Comparison of ENCODE assay signal across 19 cellular contexts in genomic region chr10:100709655-100710054, GRCh38. TPM values are rescaled to one million over a fixed set of nuclear protein-coding genes. Genes with fewer than 3 reads are reported as not detected.
DNase-seq lines count a peak whose midpoint lies in the region; ATAC-seq, FAIRE-seq and TF ChIP-seq lines count a peak whose summit lies in the region.
"Had no signal": no experiment of that assay in that cellular context is flagged by ENCODE, and none has a peak within 500 bp of the region (broad histone marks: within the 10 kb centered on the region; RNA-seq: fewer than 3 reads in every experiment).

No MANE protein-coding gene starts in this region.

- peak overlapping the region; percentile 42 to 74 for H3K4me3 Mint-ChIP-seq in H9
- no peak overlapping the region for H3K4me3 Mint-ChIP-seq in astrocyte (ENCODE audit: unreplicated experiment)
- H3K4me3 Mint-ChIP-seq: activated CD4-positive, alpha-beta memory T cell treated with anti-CD3 and anti-CD28 coated beads, Interleukin-2, amount 10 ng/mL, durations not matched to agents 7 days and 5 days; activated naive CD4-positive, alpha-beta T cell treated with anti-CD3 and anti-CD28 coated beads, Interleukin-2, amount 10 ng/mL, durations not matched to agents 7 days and 5 days; activated T-cell treated with anti-CD3 and anti-CD28 coated beads, Interleukin-2, amount 50 U/mL, for 24 hours had no signal

- H3K36me3 ChIP-seq in astrocyte (ENCODE audit: insufficient read depth, low read length) (no peaks in the 10 kb centered on the region), iPS-18a (ENCODE audit: control insufficient read depth, low read depth, low read length) (no peaks in the 10 kb centered on the region), prostate gland (no peaks in the 10 kb centered on the region), upper lobe of right lung (no peaks in the 10 kb centered on the region)

- H2AK5ac ChIP-seq in H9 (ENCODE audit: insufficient read length, low read length): no peak overlapping the region

- H3K56ac ChIP-seq in H9 (ENCODE audit: insufficient read length, low read depth, low read length): no peak overlapping the region

- intact Hi-C loops in prostate gland (cut with DNase I): no loop called here
- intact Hi-C loops in upper lobe of right lung (cut with DNase I): no loop called here

- H3K9me3 Mint-ChIP-seq in H9 (peaks cover 2 to 4% of the 10 kb centered on the region in 2 experiments; a peak in 2 of 5 replicates), astrocyte (ENCODE audit: unreplicated experiment) (peaks cover 20% of the 10 kb centered on the region)
- H3K9me3 Mint-ChIP-seq: activated CD4-positive, alpha-beta memory T cell treated with anti-CD3 and anti-CD28 coated beads, Interleukin-2, amount 10 ng/mL, durations not matched to agents 7 days and 5 days; activated naive CD4-positive, alpha-beta T cell treated with anti-CD3 and anti-CD28 coated beads, Interleukin-2, amount 10 ng/mL, durations not matched to agents 7 days and 5 days; activated T-cell treated with anti-CD3 and anti-CD28 coated beads, Interleukin-2, amount 50 U/mL, for 24 hours had no signal

- no peak overlapping the region for H3K23ac ChIP-seq in H9 (ENCODE audit: insufficient read length, low read depth, low read length)

- no peak overlapping the region for H2BK12ac ChIP-seq in H9 (ENCODE audit: insufficient read length, low read depth, low read length)

- H2BK120ac ChIP-seq in H9 (ENCODE audit: low read depth, low read length, poor library complexity, severe bottlenecking): no peak overlapping the region

- H3K27ac Mint-ChIP-seq in H9: no peak overlapping the region
- no peak overlapping the region for H3K27ac Mint-ChIP-seq in astrocyte (ENCODE audit: unreplicated experiment)
- H3K27ac Mint-ChIP-seq: activated CD4-positive, alpha-beta memory T cell treated with anti-CD3 and anti-CD28 coated beads, Interleukin-2, amount 10 ng/mL, durations not matched to agents 7 days and 5 days; activated naive CD4-positive, alpha-beta T cell treated with anti-CD3 and anti-CD28 coated beads, Interleukin-2, amount 10 ng/mL, durations not matched to agents 7 days and 5 days; activated T-cell treated with anti-CD3 and anti-CD28 coated beads, Interleukin-2, amount 50 U/mL, for 24 hours had no signal

- FAIRE-seq in astrocyte (lab: Jason Lieb, UNC): no peak
- FAIRE-seq: keratinocyte had no signal

- no peak overlapping the region for H3K27ac ChIP-seq in H9 (ENCODE audit: insufficient read length, low read depth, low read length)
- H3K27ac ChIP-seq in astrocyte (ENCODE audit: low read depth, low read length): no peak overlapping the region
- H3K27ac ChIP-seq in iPS-18a (ENCODE audit: low read length): no peak overlapping the region
- H3K27ac ChIP-seq in prostate gland: no peak overlapping the region
- H3K27ac ChIP-seq in upper lobe of right lung: no peak overlapping the region
- H3K27ac ChIP-seq: KMS-11 had no signal

- no peaks in the 10 kb centered on the region for H3K4me1 ChIP-seq in H9 (ENCODE audit: insufficient read depth, low read length)
- no peaks in the 10 kb centered on the region for H3K4me1 ChIP-seq in astrocyte (ENCODE audit: insufficient read depth, low read length)
- H3K4me1 ChIP-seq in iPS-18a (ENCODE audit: control insufficient read depth, low read depth, low read length): no peaks in the 10 kb centered on the region
- no peaks in the 10 kb centered on the region for H3K4me1 ChIP-seq in prostate gland (replicated peaks)
- no peaks in the 10 kb centered on the region for H3K4me1 ChIP-seq in upper lobe of right lung

- no peaks in the 10 kb centered on the region for H3K36me3 Mint-ChIP-seq in H9 (ENCODE audit: insufficient read depth in 1 of 3, low read depth in 3 of 3)
- no peaks in the 10 kb centered on the region for H3K36me3 Mint-ChIP-seq in astrocyte (ENCODE audit: low read depth, unreplicated experiment)

- H2BK15ac ChIP-seq in H9 (ENCODE audit: low read depth, low read length): no peak overlapping the region

- H4K91ac ChIP-seq in H9 (ENCODE audit: insufficient read length, low read depth, low read length): no peak overlapping the region

- H3K23me2 ChIP-seq in H9 (ENCODE audit: insufficient read length, low read depth, low read length, poor library complexity, severe bottlenecking): peaks cover 8% of the 10 kb centered on the region

- H3K9me3 ChIP-seq in H9 (ENCODE audit: control insufficient read depth, low read depth, low read length) (no peaks in the 10 kb centered on the region), astrocyte (ENCODE audit: insufficient read depth, low read depth, low read length) (no peaks in the 10 kb centered on the region), iPS-18a (ENCODE audit: control insufficient read depth, low read depth, low read length) (no peaks in the 10 kb centered on the region), prostate gland (no peaks in the 10 kb centered on the region), upper lobe of right lung (no peaks in the 10 kb centered on the region)

- H3K9ac ChIP-seq in H9 (ENCODE audit: extremely low read depth, insufficient read length, low read length) (no peak overlapping the region), astrocyte (ENCODE audit: low read length) (no peak overlapping the region), iPS-18a (ENCODE audit: low read length) (no peak overlapping the region)
- H3K9ac ChIP-seq: KMS-11 had no signal

- H3K4me2 ChIP-seq in H9 (ENCODE audit: insufficient read depth, insufficient read length, low read length): peak overlapping the region; percentile 54
- H3K4me2 ChIP-seq in astrocyte (ENCODE audit: low read length): peak overlapping the region; percentile 36
- H3K4me2 ChIP-seq: KMS-11 had no signal

- no peak for TF ChIP-seq POLR2A in prostate gland (IDR thresholded peaks at IDR 0.05)

- H3K79me1 ChIP-seq in H9 (ENCODE audit: insufficient read depth, low read depth, low read length, poor library complexity, severe bottlenecking): no peaks in the 10 kb centered on the region

- H3K27me3 Mint-ChIP-seq in H9 (ENCODE audit: low read depth): peaks cover 100% of the 10 kb centered on the region
- H3K27me3 Mint-ChIP-seq in astrocyte (ENCODE audit: low read depth, unreplicated experiment): peaks cover 80% of the 10 kb centered on the region

- no peak overlapping the region for H2BK5ac ChIP-seq in H9 (ENCODE audit: insufficient read length, low read length)

- WGBS in H9 (ENCODE audit: extremely low coverage, insufficient read length, low lambda C conversion rate): no CpG with 5 or more reads among the region's 11 CpGs
- 7% methylated on average over 11 of the region's 11 CpGs for WGBS in prostate gland

- ATAC-seq in upper lobe of right lung: no peak
- ATAC-seq: stimulated activated naive CD8-positive, alpha-beta T cell treated with anti-CD3 and anti-CD28 coated beads, Interleukin-15, Interleukin-2, amounts not matched to agents 100 U/mL and 50 U/mL, for 24 hours had no signal

- no peak for DNase-seq in H9
- no peak for DNase-seq in astrocyte (ENCODE audit: low read depth)
- no peak for DNase-seq in prostate gland (ENCODE audit: low spot score)
- DNase-seq in upper lobe of right lung: no peak
- DNase-seq in AML-193 (lab: John Stamatoyannopoulos, UW): no peak
- DNase-seq in foreskin fibroblast: no peak
- DNase-seq: activated CD4-positive, alpha-beta memory T cell treated with anti-CD3 and anti-CD28 coated beads, Interleukin-2, amount 10 ng/mL, durations not matched to agents 7 days and 5 days; activated naive CD4-positive, alpha-beta T cell treated with anti-CD3 and anti-CD28 coated beads, Interleukin-2, amount 10 ng/mL, durations not matched to agents 7 days and 5 days; activated T-cell treated with anti-CD3 and anti-CD28 coated beads, Interleukin-2, amount 50 U/mL, for 24 hours; Calu3; cortex of kidney; NCI-H1092; occipital lobe; stimulated activated naive CD8-positive, alpha-beta T cell treated with anti-CD3 and anti-CD28 coated beads, Interleukin-15, Interleukin-2, amounts not matched to agents 100 U/mL and 50 U/mL, for 24 hours had no signal

- peaks cover 56% of the 10 kb centered on the region for H3K27me3 ChIP-seq in H9 (ENCODE audit: insufficient read depth, low read length)
- H3K27me3 ChIP-seq in astrocyte (ENCODE audit: insufficient read depth, low read length): peaks cover 56% of the 10 kb centered on the region
- H3K27me3 ChIP-seq in iPS-18a (ENCODE audit: control insufficient read depth, insufficient read depth, low read length): peaks cover 87% of the 10 kb centered on the region
- H3K27me3 ChIP-seq in prostate gland (replicated peaks; ENCODE audit: insufficient read depth): peaks cover 38% of the 10 kb centered on the region
- peaks cover 92% of the 10 kb centered on the region for H3K27me3 ChIP-seq in upper lobe of right lung

- no peak overlapping the region for H3T11ph ChIP-seq in H9 (ENCODE audit: low read length)

- H3K4me3 ChIP-seq in astrocyte (ENCODE audit: insufficient read depth, low read depth, low read length): no peak overlapping the region
- H3K4me3 ChIP-seq in iPS-18a (ENCODE audit: low read length): peak overlapping the region; percentile 14
- peak overlapping the region; percentile 2 to 20 for H3K4me3 ChIP-seq in prostate gland
- H3K4me3 ChIP-seq in upper lobe of right lung: no peak overlapping the region
- H3K4me3 ChIP-seq in foreskin fibroblast (ENCODE audit: low read depth in 1 of 2, low read length in 2 of 2): no peak overlapping the region

- no peak overlapping the region for H3K14ac ChIP-seq in H9 (ENCODE audit: insufficient read depth, low read length)

- H4K5ac ChIP-seq in H9 (ENCODE audit: insufficient read length, low read depth, low read length): no peak overlapping the region

- H4K8ac ChIP-seq in H9 (replicated peaks; ENCODE audit: insufficient read length, low read depth, low read length): no peak overlapping the region

- no peak for TF ChIP-seq CTCF in H9 (conservative IDR thresholded peaks at IDR 0.05)
- TF ChIP-seq CTCF in astrocyte (IDR thresholded peaks at IDR 0.05; ENCODE audit: insufficient read depth, low read depth, low read length): no peak
- TF ChIP-seq CTCF in prostate gland (IDR thresholded peaks at IDR 0.05): no peak
- TF ChIP-seq CTCF in upper lobe of right lung (IDR thresholded peaks at IDR 0.05): no peak
- TF ChIP-seq CTCF in foreskin fibroblast (IDR thresholded peaks at IDR 0.05; ENCODE audit: low read depth, low read length): no peak

- H3K18ac ChIP-seq in H9 (ENCODE audit: insufficient read length, low read depth, low read length): no peak overlapping the region

- no peaks in the 10 kb centered on the region for H4K20me1 ChIP-seq in H9 (ENCODE audit: control insufficient read depth, insufficient read depth, insufficient read length)
- no peaks in the 10 kb centered on the region for H4K20me1 ChIP-seq in astrocyte (ENCODE audit: insufficient read depth, low read length)

- H3K79me2 ChIP-seq in H9 (ENCODE audit: insufficient read depth, low read length) (no peaks in the 10 kb centered on the region), astrocyte (ENCODE audit: insufficient read depth, low read length) (no peaks in the 10 kb centered on the region)

- H2AFZ ChIP-seq in H9 (ENCODE audit: low read length) (no peak overlapping the region), astrocyte (ENCODE audit: low read depth, low read length) (no peak overlapping the region)

- H3K4me1 Mint-ChIP-seq in H9 (peaks cover 4 to 20% of the 10 kb centered on the region in 2 experiments; a peak in 3 of 4 replicates), astrocyte (ENCODE audit: low read depth, unreplicated experiment) (no peaks in the 10 kb centered on the region)
- H3K4me1 Mint-ChIP-seq: activated CD4-positive, alpha-beta memory T cell treated with anti-CD3 and anti-CD28 coated beads, Interleukin-2, amount 10 ng/mL, durations not matched to agents 7 days and 5 days; activated naive CD4-positive, alpha-beta T cell treated with anti-CD3 and anti-CD28 coated beads, Interleukin-2, amount 10 ng/mL, durations not matched to agents 7 days and 5 days had no signal

- no peak overlapping the region for H2BK20ac ChIP-seq in H9 (ENCODE audit: low read depth, low read length, poor library complexity, severe bottlenecking)

- H3K4ac ChIP-seq in H9 (ENCODE audit: low read depth, low read length): no peak overlapping the region

RNA-seq across cellular contexts. Expression of gene PAX2, which starts 35.7 kb away (rescaled TPM):
- total RNA-seq in H9 (2021) (not detected in 2 replicates), astrocyte (0.23 and 0.60 TPM in 2 replicates), prostate gland (under 1 TPM in 1 of 2 donors, not detected in 1; 0.91 TPM), upper lobe of right lung (not detected)
- total RNA-seq: activated CD4-positive, alpha-beta memory T cell treated with anti-CD3 and anti-CD28 coated beads, Interleukin-2, amount 10 ng/mL, durations not matched to agents 7 days and 5 days; Calu3; H4; occipital lobe; T-helper 1 cell treated with Interleukin-12 subunit alpha and Interleukin-12 subunit beta and Interleukin-4 antibody, amounts not matched to agents 30 ng/mL and 1 ng/mL, for 36 hours had no signal

Comparison
In these comparisons a context has a peak if more than half of its experiments do, and no peak if none do; other contexts are left out.
1. H3K4me3 ChIP-seq: peak in iPS-18a (single experiment) and prostate gland (2 of 2); none in astrocyte (single experiment), upper lobe of right lung (single experiment) and foreskin fibroblast (0 of 2).